Comparison of ENCODE assay signal across 24 cellular contexts in the genomic region with DNA sequence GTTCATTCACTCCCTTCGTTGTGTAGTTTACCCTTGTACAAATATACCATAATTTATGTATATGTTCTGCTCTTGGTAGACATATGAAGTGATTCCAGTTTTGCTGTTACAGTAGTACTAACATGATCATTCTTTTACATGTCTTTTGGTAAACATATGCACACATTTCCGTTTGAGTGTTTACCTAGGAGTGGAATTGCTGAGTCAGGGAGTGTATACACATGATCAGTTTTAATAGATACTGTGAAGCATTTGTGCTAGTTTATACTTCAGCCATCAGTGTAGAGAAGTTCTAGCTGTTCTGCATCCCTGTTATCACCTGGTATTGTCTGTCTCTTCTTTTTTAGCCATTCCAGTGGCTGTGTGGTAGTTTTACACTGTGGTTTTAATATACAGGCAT. TPM values are rescaled to one million over a fixed set of nuclear protein-coding genes. Genes with fewer than 3 reads are reported as not detected.
"Had no signal": no experiment of that assay in that cellular context is flagged by ENCODE, and none has a peak within 500 bp of the region (broad histone marks: within the 10 kb centered on the region; RNA-seq: fewer than 3 reads in every experiment).

No MANE protein-coding gene starts in this region.

- H3K4me3 ChIP-seq: cardiac muscle cell, SJSA1 had no signal

- DNase-seq: activated B cell treated with CpG ODN at 0.5 μM for 24 hours; activated CD4-positive, alpha-beta T cell treated with anti-CD3 and anti-CD28 coated beads for 1 hour; activated CD4-positive, alpha-beta T cell treated with anti-CD3 and anti-CD28 coated beads, Interleukin-2, amount 10 ng/mL, durations not matched to agents 24 days and 14 days; activated CD4-positive, alpha-beta T cell treated with anti-CD3 and anti-CD28 coated beads, Interleukin-2, amount 50 U/mL, for 48 hours; activated CD8-positive, alpha-beta memory T cell treated with anti-CD3 and anti-CD28 coated beads, Interleukin-2, amount 10 ng/mL, durations not matched to agents 7 days and 5 days; activated effector memory CD4-positive, alpha-beta T cell treated with anti-CD3 and anti-CD28 coated beads, Interleukin-2, amount 50 U/mL, for 16 hours; activated naive CD4-positive, alpha-beta T cell treated with anti-CD3 and anti-CD28 coated beads for 36 hours; activated T-cell treated with anti-CD3 and anti-CD28 coated beads, Interleukin-2, amount 50 U/mL, for 24 hours; amygdala; Kasumi-1; KBM-7; NCI-H1048; NCI-H1694; NCI-H2029; NCI-H2107; NCI-H345; NCI-H524; SHP77; SW 1271 had no signal

RNA-seq across cellular contexts. Expression of gene CYP26C1, which starts 34.5 kb away (rescaled TPM):
- total RNA-seq: activated naive CD4-positive, alpha-beta T cell treated with anti-CD3 and anti-CD28 coated beads for 36 hours; astrocyte; M059J; SJSA1; T-helper 1 cell treated with Interleukin-12 subunit alpha and Interleukin-12 subunit beta and Interleukin-4 antibody, amounts not matched to agents 30 ng/mL and 1 ng/mL, for 36 hours had no signal

RNA-seq across cellular contexts. Expression of gene CYP26A1, which starts 47.6 kb away (rescaled TPM):
- total RNA-seq: activated CD4-positive, alpha-beta T cell treated with anti-CD3 and anti-CD28 coated beads, Interleukin-2, amount 10 ng/mL, durations not matched to agents 24 days and 14 days; activated CD8-positive, alpha-beta memory T cell treated with anti-CD3 and anti-CD28 coated beads, Interleukin-2, amount 10 ng/mL, durations not matched to agents 7 days and 5 days; activated naive CD4-positive, alpha-beta T cell treated with anti-CD3 and anti-CD28 coated beads for 36 hours; M059J; T-helper 1 cell treated with Interleukin-12 subunit alpha and Interleukin-12 subunit beta and Interleukin-4 antibody, amounts not matched to agents 30 ng/mL and 1 ng/mL, for 36 hours had no signal
